1 cellular context compared by ENCODE assay signal in genomic region chr1:178784131-178784536, GRCh38.
TF ChIP-seq lines count a peak whose summit lies in the region.

No MANE protein-coding gene starts in this region.

TF ChIP-seq in GM23338, 12 proteins besides CTCF, POLR2A, EP300 and RAD21 (continued from another document):
- TF ChIP-seq ZNF462 (CRISPR knock-in tag; IDR thresholded peaks at IDR 0.05) (no peak), STAT1 (IDR thresholded peaks at IDR 0.05; ENCODE audit: unreplicated experiment) (no peak)
